ENCODE assay signal across 1 cellular context in genomic region chr7:142303650-142304049, GRCh38.
TF ChIP-seq lines count a peak whose summit lies in the region.

No MANE protein-coding gene starts in this region.

TF ChIP-seq in GM23338, 12 proteins besides CTCF, POLR2A, EP300 and RAD21 (continued from another document):
- TF ChIP-seq ZNF462 (CRISPR knock-in tag; IDR thresholded peaks at IDR 0.05) (no peak), ZNF331 (CRISPR knock-in tag; IDR thresholded peaks at IDR 0.05; ENCODE audit: low read depth) (no peak), CREB1 (CRISPR knock-in tag; IDR thresholded peaks at IDR 0.05; ENCODE audit: low read depth) (no peak), ZNF114 (CRISPR knock-in tag; IDR thresholded peaks at IDR 0.05) (no peak), STAT1 (IDR thresholded peaks at IDR 0.05; ENCODE audit: unreplicated experiment) (no peak), JUNB (IDR thresholded peaks at IDR 0.05; ENCODE audit: unreplicated experiment) (no peak), NANOG (IDR thresholded peaks at IDR 0.05; ENCODE audit: borderline replicate concordance) (no peak)
